Comparison of ENCODE assay signal across 9 cellular contexts in the genomic region with DNA sequence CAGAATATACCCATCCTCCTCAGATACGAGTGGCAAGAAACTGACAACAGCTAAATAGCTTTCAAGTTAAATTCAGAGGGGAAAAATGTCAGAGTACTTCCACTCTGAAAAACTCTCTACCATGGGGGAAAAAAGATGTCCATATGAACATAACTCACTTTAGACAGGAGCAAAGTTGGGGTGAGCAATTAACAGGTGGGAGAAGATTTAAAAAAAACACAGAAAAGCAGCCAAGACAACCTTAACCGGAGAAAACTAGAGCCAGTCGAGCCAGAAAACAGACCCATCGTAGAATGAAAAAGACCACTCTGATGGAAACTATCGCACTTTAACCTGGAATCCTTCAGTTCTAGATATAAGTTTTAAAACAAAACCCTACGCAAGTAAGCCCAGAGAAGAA. TPM values are rescaled to one million over a fixed set of nuclear protein-coding genes. Genes with fewer than 3 reads are reported as not detected.
A peak's percentile ranks its signal among the peaks of the same experiment; 100 is the strongest.
DNase-seq lines count a peak whose midpoint lies in the region; ATAC-seq and TF ChIP-seq lines count a peak whose summit lies in the region.
"Had no signal": no experiment of that assay in that cellular context is flagged by ENCODE, and none has a peak within 500 bp of the region (broad histone marks: within the 10 kb centered on the region; RNA-seq: fewer than 3 reads in every experiment).

No MANE protein-coding gene starts in this region.

- peak overlapping the region; percentile 87 for H3K4me2 ChIP-seq in mammary epithelial cell (ENCODE audit: insufficient read depth, low read depth, low read length)

- TF ChIP-seq CTCF in left ventricle myocardium inferior (IDR thresholded peaks at IDR 0.05; ENCODE audit: borderline replicate concordance) (no peak), mammary epithelial cell (conservative IDR thresholded peaks at IDR 0.05 in 1 of 2, IDR thresholded peaks at IDR 0.05 in 1 of 2; ENCODE audit: extremely low read depth in 1 of 2, insufficient read depth in 1 of 2, low read depth in 1 of 2, low read length in 2 of 2) (no peak), mucosa of descending colon (IDR thresholded peaks at IDR 0.05) (no peak)

- H3K9me3 ChIP-seq in left ventricle myocardium inferior (replicated peaks) = no peaks in the 10 kb centered on the region
- H3K9me3 ChIP-seq in mammary epithelial cell (replicated peaks; ENCODE audit: insufficient read depth, low read length) = no peaks in the 10 kb centered on the region
- H3K9me3 ChIP-seq in mucosa of descending colon = no peaks in the 10 kb centered on the region

- H3K79me2 ChIP-seq in mammary epithelial cell (ENCODE audit: insufficient read depth, low read length) = peaks cover 45% of the 10 kb centered on the region

- H3K27ac ChIP-seq in left ventricle myocardium inferior (replicated peaks) (peak overlapping the region; percentile 97), mammary epithelial cell (ENCODE audit: insufficient read depth, low read depth, low read length) (peak overlapping the region; percentile 65)

- DNase-seq in left ventricle myocardium inferior (no peak), left ventricle myocardium superior (no peak), mammary epithelial cell (no peak), mucosa of descending colon (no peak), NCI-H345 (lab: John Stamatoyannopoulos, UW) (no peak), anterior cingulate cortex (lab: John Stamatoyannopoulos, UW) (no peak)
- DNase-seq: NCI-H1694 had no signal

- ATAC-seq in left ventricle myocardium superior = no peak
- no peak for ATAC-seq in mucosa of descending colon
- ATAC-seq in HG02852 (IDR thresholded peaks at IDR 0.05; ENCODE audit: unreplicated experiment) = no peak
- ATAC-seq in HG02571 (IDR thresholded peaks at IDR 0.05; ENCODE audit: unreplicated experiment) = no peak

- peak overlapping the region; percentile 95 for H2AFZ ChIP-seq in mammary epithelial cell (ENCODE audit: low read depth, low read length)

- dilution Hi-C loops in mammary epithelial cell (cut with HindIII; ENCODE audit: low sequenced_read_pairs) = no loop called here

- H3K9ac ChIP-seq in mammary epithelial cell (ENCODE audit: insufficient read depth, low read length) = peak overlapping the region; percentile 89

- H3K36me3 ChIP-seq in left ventricle myocardium inferior = peaks cover 43% of the 10 kb centered on the region
- H3K36me3 ChIP-seq in mammary epithelial cell (ENCODE audit: insufficient read depth, low read length) = peaks cover 18% of the 10 kb centered on the region
- no peaks in the 10 kb centered on the region for H3K36me3 ChIP-seq in mucosa of descending colon (ENCODE audit: low read depth)

- H3K4me3 ChIP-seq in left ventricle myocardium inferior (peak overlapping the region; percentile 86), mammary epithelial cell (replicated peaks in 1 of 3; ENCODE audit: insufficient read depth in 1 of 3, low read depth in 2 of 3, low read length in 3 of 3) (peak overlapping the region; percentile 70 to 79 (median 73)), mucosa of descending colon (peak overlapping the region; percentile 61)

- CTCF ChIA-PET in mammary epithelial cell (lab: Charles Lee; ENCODE audit: low non-redundant PET) = no interaction called here

- intact Hi-C loops in left ventricle myocardium inferior (cut with micrococcal nuclease) (no loop called here), left ventricle myocardium superior (cut with micrococcal nuclease) (no loop called here), mammary epithelial cell (cut with micrococcal nuclease) (no loop called here), mucosa of descending colon (cut with DNase I, micrococcal nuclease) (no loop called here)

- 12% methylated on average over 6 of the region's 6 CpGs for WGBS in mammary epithelial cell (ENCODE audit: low coverage, missing lambda C conversion rate)

- H3K4me1 ChIP-seq in left ventricle myocardium inferior (peaks cover 52% of the 10 kb centered on the region), mammary epithelial cell (ENCODE audit: insufficient read depth, low read length) (peaks cover 8% of the 10 kb centered on the region), mucosa of descending colon (ENCODE audit: low read depth) (peaks cover 12% of the 10 kb centered on the region)

- in situ Hi-C loops in mammary epithelial cell (cut with MboI; ENCODE audit: low sequenced_read_pairs in 2 of 2) = no loop called here

- BruUV-seq in mammary epithelial cell (replicated peaks; lab: Mats Ljungman, UMichigan) = no TSS peak

- H3K27me3 ChIP-seq in left ventricle myocardium inferior (ENCODE audit: low read depth) = no peaks in the 10 kb centered on the region
- H3K27me3 ChIP-seq in mammary epithelial cell (ENCODE audit: insufficient read depth, low read length) = no peaks in the 10 kb centered on the region

- no peaks in the 10 kb centered on the region for H4K20me1 ChIP-seq in mammary epithelial cell (ENCODE audit: insufficient read depth, low read length)

RNA-seq across cellular contexts. Expression of gene TERF2, which starts 0.8 kb away (rescaled TPM):
- total RNA-seq in left ventricle myocardium inferior (25.0 TPM), left ventricle myocardium superior (26.8 TPM), mammary epithelial cell (10 to 100 TPM; 13.2 to 32.8 TPM), mucosa of descending colon (10 to 100 TPM; 27.4 to 45.4 (median 35.1) TPM)
- 14.5 TPM for polyA plus RNA-seq in mammary epithelial cell
- 67.6 TPM for polyA minus RNA-seq in mammary epithelial cell

RNA-seq across cellular contexts. Expression of gene TMED6, which starts 33.4 kb away (rescaled TPM):
- total RNA-seq in left ventricle myocardium inferior (not detected), left ventricle myocardium superior (not detected), mammary epithelial cell (under 1 TPM; 0.17 to 0.56 TPM), mucosa of descending colon (10 to 100 TPM in 1 of 3 donors, 1 to 10 TPM in 2; 2.2 to 18.1 (median 2.3) TPM)
- polyA plus RNA-seq in mammary epithelial cell = not detected
- not detected for polyA minus RNA-seq in mammary epithelial cell

RNA-seq across cellular contexts. Expression of gene CYB5B, which starts 39.4 kb away (rescaled TPM):
- total RNA-seq in left ventricle myocardium inferior (69.0 TPM), left ventricle myocardium superior (59.8 TPM), mammary epithelial cell (100 to 1,000 TPM in 1 of 2 donors, 10 to 100 TPM in 1; 96.5 to 174 TPM), mucosa of descending colon (100 to 1,000 TPM; 121 to 187 (median 159) TPM)
- 222 TPM for polyA plus RNA-seq in mammary epithelial cell
- polyA minus RNA-seq in mammary epithelial cell = 340 TPM

RNA-seq across cellular contexts. Expression of gene NIP7, which starts 45.4 kb away (rescaled TPM):
- 8.2 TPM for total RNA-seq in left ventricle myocardium inferior
- 8.0 TPM for total RNA-seq in left ventricle myocardium superior
- total RNA-seq in mammary epithelial cell = 10 to 100 TPM; 24.8 to 43.2 TPM
- 19.7 TPM for polyA plus RNA-seq in mammary epithelial cell
- polyA minus RNA-seq in mammary epithelial cell = 52.6 TPM
- 10 to 100 TPM; 20.1 to 25.1 (median 22.4) TPM for total RNA-seq in mucosa of descending colon

RNA-seq across cellular contexts. Expression of gene COG8, which starts 45.6 kb away (rescaled TPM):
- 24.1 TPM for total RNA-seq in left ventricle myocardium inferior
- 25.9 TPM for total RNA-seq in left ventricle myocardium superior
- 10 to 100 TPM; 24.3 to 32.7 TPM for total RNA-seq in mammary epithelial cell
- polyA plus RNA-seq in mammary epithelial cell = 25.8 TPM
- polyA minus RNA-seq in mammary epithelial cell = 26.5 TPM
- total RNA-seq in mucosa of descending colon = 10 to 100 TPM; 35.6 to 38.3 (median 36.8) TPM
